Comparison of ENCODE assay signal across 1 cellular context in the genomic region with DNA sequence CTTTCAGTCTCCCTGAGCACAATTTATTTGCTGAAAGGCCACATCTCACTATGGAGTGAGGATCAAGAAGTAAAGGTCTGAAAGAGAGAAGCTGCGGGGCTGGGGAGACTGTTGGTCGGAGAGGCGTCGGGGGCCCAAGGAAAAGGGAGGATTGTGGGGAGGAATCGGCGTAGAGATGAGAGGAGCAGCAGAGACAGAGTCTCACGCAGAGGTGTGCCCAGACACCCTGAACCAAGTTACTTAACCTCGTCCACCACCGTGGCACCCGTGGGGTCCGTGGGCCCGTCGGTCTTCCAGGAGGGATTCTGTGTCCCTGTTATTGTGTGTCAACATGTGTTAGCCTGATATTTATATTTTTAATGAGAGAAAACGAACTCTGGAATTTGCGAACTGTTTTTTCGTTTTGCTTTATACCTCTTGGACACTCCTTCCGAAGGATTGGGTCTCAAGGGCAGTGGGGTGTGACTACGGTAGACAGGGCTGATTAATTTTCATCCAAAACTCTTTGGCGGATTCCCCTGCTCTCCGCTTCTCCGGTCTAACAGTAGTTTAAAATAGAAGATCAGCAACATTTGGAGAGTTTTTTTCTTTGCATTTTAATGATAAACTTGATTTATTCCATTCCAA.
TF ChIP-seq lines count a peak whose summit lies in the region.

No MANE protein-coding gene starts in this region.

TF ChIP-seq in GM12878, 131 proteins besides CTCF, POLR2A, EP300 and RAD21:
- TF ChIP-seq, protein P1, sequence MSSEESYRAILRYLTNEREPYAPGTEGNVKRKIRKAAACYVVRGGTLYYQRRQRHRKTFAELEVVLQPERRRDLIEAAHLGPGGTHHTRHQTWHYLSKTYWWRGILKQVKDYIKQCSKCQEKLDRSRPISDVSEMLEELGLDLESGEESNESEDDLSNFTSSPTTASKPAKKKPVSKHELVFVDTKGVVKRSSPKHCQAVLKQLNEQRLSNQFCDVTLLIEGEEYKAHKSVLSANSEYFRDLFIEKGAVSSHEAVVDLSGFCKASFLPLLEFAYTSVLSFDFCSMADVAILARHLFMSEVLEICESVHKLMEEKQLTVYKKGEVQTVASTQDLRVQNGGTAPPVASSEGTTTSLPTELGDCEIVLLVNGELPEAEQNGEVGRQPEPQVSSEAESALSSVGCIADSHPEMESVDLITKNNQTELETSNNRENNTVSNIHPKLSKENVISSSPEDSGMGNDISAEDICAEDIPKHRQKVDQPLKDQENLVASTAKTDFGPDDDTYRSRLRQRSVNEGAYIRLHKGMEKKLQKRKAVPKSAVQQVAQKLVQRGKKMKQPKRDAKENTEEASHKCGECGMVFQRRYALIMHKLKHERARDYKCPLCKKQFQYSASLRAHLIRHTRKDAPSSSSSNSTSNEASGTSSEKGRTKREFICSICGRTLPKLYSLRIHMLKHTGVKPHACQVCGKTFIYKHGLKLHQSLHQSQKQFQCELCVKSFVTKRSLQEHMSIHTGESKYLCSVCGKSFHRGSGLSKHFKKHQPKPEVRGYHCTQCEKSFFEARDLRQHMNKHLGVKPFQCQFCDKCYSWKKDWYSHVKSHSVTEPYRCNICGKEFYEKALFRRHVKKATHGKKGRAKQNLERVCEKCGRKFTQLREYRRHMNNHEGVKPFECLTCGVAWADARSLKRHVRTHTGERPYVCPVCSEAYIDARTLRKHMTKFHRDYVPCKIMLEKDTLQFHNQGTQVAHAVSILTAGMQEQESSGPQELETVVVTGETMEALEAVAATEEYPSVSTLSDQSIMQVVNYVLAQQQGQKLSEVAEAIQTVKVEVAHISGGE (CRISPR knock-in tag; IDR thresholded peaks at IDR 0.05): no peak
- no peak for TF ChIP-seq ZNF217 (IDR thresholded peaks at IDR 0.05)
- no peak for TF ChIP-seq ETV6 (conservative IDR thresholded peaks at IDR 0.05 in 1 of 2, IDR thresholded peaks at IDR 0.05 in 1 of 2; ENCODE audit: borderline replicate concordance in 1 of 2, low read depth in 1 of 2)
- TF ChIP-seq LARP7 (IDR thresholded peaks at IDR 0.05): no peak
- TF ChIP-seq RB1 (IDR thresholded peaks at IDR 0.05; ENCODE audit: borderline replicate concordance): no peak
- TF ChIP-seq BHLHE40 (IDR thresholded peaks at IDR 0.05; ENCODE audit: borderline replicate concordance in 1 of 2, low read depth in 2 of 2, low read length in 1 of 2): no peak
- TF ChIP-seq BMI1 (IDR thresholded peaks at IDR 0.05; ENCODE audit: borderline replicate concordance): no peak
- TF ChIP-seq RELA (IDR thresholded peaks at IDR 0.05; ENCODE audit: borderline replicate concordance, partially characterized antibody): peak; percentile 48
- TF ChIP-seq SPI1 (IDR thresholded peaks at IDR 0.05; ENCODE audit: borderline replicate concordance, insufficient read depth, low read depth, low read length): no peak
- TF ChIP-seq IRF5 (IDR thresholded peaks at IDR 0.05; ENCODE audit: borderline replicate concordance): 0 out of 2 replicates have a peak, but pooled peaks have one; percentile 9
